Comparison of ENCODE assay signal across 1 cellular context in genomic region chr4:2901186-2901585, GRCh38.
TF ChIP-seq lines count a peak whose summit lies in the region.

No MANE protein-coding gene starts in this region.

TF ChIP-seq in WTC11, 78 proteins besides CTCF, POLR2A, EP300 and RAD21 (continued from another document):
- TF ChIP-seq ATF2 (CRISPR knock-in tag; IDR thresholded peaks at IDR 0.05; ENCODE audit: borderline replicate concordance, low read depth) (no peak), PRDM15 (CRISPR knock-in tag; IDR thresholded peaks at IDR 0.05) (no peak), ATF3 (CRISPR knock-in tag; conservative IDR thresholded peaks at IDR 0.05) (no peak), ZNF232 (CRISPR knock-in tag; IDR thresholded peaks at IDR 0.05) (no peak), NR1H2 (CRISPR knock-in tag; IDR thresholded peaks at IDR 0.05) (no peak)
